8 cellular contexts compared by ENCODE assay signal in the genomic region with DNA sequence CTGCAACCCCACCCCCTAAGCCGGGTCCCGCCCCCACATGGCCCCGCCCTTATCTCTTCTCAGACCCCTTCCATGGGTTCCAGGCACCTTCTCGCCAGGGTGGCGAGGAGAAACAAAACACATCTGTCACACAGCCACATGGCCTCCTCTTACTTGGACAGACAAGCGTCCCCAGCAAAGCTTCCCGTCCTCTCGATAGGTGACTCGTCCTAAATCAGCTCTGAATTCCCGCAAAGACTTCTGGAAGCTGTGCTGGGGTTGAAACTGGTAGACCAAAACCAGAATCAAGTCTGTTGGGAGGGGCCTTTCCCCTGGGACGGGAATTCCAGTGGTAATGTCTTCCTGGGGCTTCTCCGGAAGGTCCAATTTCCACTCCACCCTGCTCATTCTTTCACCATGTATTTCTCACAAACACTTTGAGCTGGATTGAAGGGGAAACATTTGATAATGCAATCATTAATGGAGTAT. TPM values are rescaled to one million over a fixed set of nuclear protein-coding genes. Genes with fewer than 3 reads are reported as not detected.
A peak's percentile ranks its signal among the peaks of the same experiment; 100 is the strongest.
DNase-seq lines count a peak whose midpoint lies in the region; ATAC-seq lines count a peak whose summit lies in the region.

No MANE protein-coding gene starts in this region.

- DNase-seq in CD4-positive, CD25-positive, alpha-beta regulatory T cell = no peak
- DNase-seq in Jurkat, Clone E6-1 (ENCODE audit: low read depth, low spot score) = no peak
- DNase-seq in caudate nucleus (lab: John Stamatoyannopoulos, UW) = peak in 1 of 61 donors; percentile 44
- DNase-seq in aorta = no peak
- no peak for DNase-seq in hippocampal formation (lab: John Stamatoyannopoulos, UW)

- no peaks in the 10 kb centered on the region for H3K9me3 Mint-ChIP-seq in CD4-positive, CD25-positive, alpha-beta regulatory T cell

- no peaks in the 10 kb centered on the region for H3K36me3 ChIP-seq in CD4-positive, CD25-positive, alpha-beta regulatory T cell (ENCODE audit: control insufficient read depth, insufficient read depth, low read length)
- no peaks in the 10 kb centered on the region for H3K36me3 ChIP-seq in aorta (ENCODE audit: control insufficient read depth in 1 of 2, insufficient read depth in 2 of 2, low read length in 1 of 2)

- no peaks in the 10 kb centered on the region for H3K36me3 Mint-ChIP-seq in CD4-positive, CD25-positive, alpha-beta regulatory T cell

- 0 to 1% methylated on average over 12 of the region's 12 CpGs for WGBS in aorta, 2 donors

- peak overlapping the region; percentile 90 to 95 (median 91) for H3K4me3 Mint-ChIP-seq in CD4-positive, CD25-positive, alpha-beta regulatory T cell

- peak overlapping the region; percentile 79 for H3K27ac ChIP-seq in CD4-positive, CD25-positive, alpha-beta regulatory T cell (ENCODE audit: insufficient read depth, low read length, poor library complexity, severe bottlenecking)
- H3K27ac ChIP-seq in caudate nucleus (ENCODE audit: low read depth, low read length) (peak overlapping the region; percentile 88), aorta (ENCODE audit: low read depth in 1 of 2, low read length in 2 of 2) (peak overlapping the region; percentile 85 to 98)

- no peaks in the 10 kb centered on the region for H3K27me3 ChIP-seq in CD4-positive, CD25-positive, alpha-beta regulatory T cell (ENCODE audit: control insufficient read depth, insufficient read depth, low read length)
- no peaks in the 10 kb centered on the region for H3K27me3 ChIP-seq in mononuclear cell (ENCODE audit: insufficient read depth, low read length)
- H3K27me3 ChIP-seq in aorta (ENCODE audit: control insufficient read depth in 1 of 2, insufficient read depth in 2 of 2, low read length in 1 of 2) = no peaks in the 10 kb centered on the region

- peaks cover 29% of the 10 kb centered on the region for H3K4me1 ChIP-seq in CD4-positive, CD25-positive, alpha-beta regulatory T cell (ENCODE audit: control insufficient read depth, insufficient read depth, low read length, poor library complexity, severe bottlenecking)
- H3K4me1 ChIP-seq in mononuclear cell (ENCODE audit: insufficient read depth, low read length) (peaks cover 21% of the 10 kb centered on the region), aorta (ENCODE audit: control insufficient read depth in 1 of 2, insufficient read depth in 2 of 2, low read length in 2 of 2) (peaks cover 2 to 6% of the 10 kb centered on the region in 2 donors)

- ATAC-seq in CD4-positive, CD25-positive, alpha-beta regulatory T cell (ENCODE audit: low read depth in 2 of 2) = no peak
- ATAC-seq in aorta (ENCODE audit: low FRiP score) (peak; percentile 37), HG02981 (IDR thresholded peaks at IDR 0.05; ENCODE audit: unreplicated experiment) (no peak), HG02798 (IDR thresholded peaks at IDR 0.05; ENCODE audit: poor library complexity, unreplicated experiment) (no peak)

- peak overlapping the region; percentile 92 to 96 (median 94) for H3K27ac Mint-ChIP-seq in CD4-positive, CD25-positive, alpha-beta regulatory T cell

- no peaks in the 10 kb centered on the region for H3K9me3 ChIP-seq in CD4-positive, CD25-positive, alpha-beta regulatory T cell (ENCODE audit: control insufficient read depth in 2 of 2, low read length in 2 of 2)
- no peaks in the 10 kb centered on the region for H3K9me3 ChIP-seq in mononuclear cell (ENCODE audit: low read depth, low read length)
- no peaks in the 10 kb centered on the region for H3K9me3 ChIP-seq in aorta (ENCODE audit: control insufficient read depth, low read length)

- H3K4me1 Mint-ChIP-seq in CD4-positive, CD25-positive, alpha-beta regulatory T cell = peaks cover 7 to 31% (median 29%) of the 10 kb centered on the region in 4 donors

- H3K4me3 ChIP-seq in CD4-positive, CD25-positive, alpha-beta regulatory T cell (ENCODE audit: low read depth, low read length) = peak overlapping the region; percentile 55
- peak overlapping the region; percentile 15; the same call in 1 of the 2 replicates for H3K4me3 ChIP-seq in Jurkat, Clone E6-1 (ENCODE audit: low read length)
- H3K4me3 ChIP-seq in mononuclear cell (ENCODE audit: low read length) = peak overlapping the region; percentile 17
- H3K4me3 ChIP-seq in aorta (ENCODE audit: low read length in 2 of 2) = peak overlapping the region; percentile 61 to 98

- H3K27me3 Mint-ChIP-seq in CD4-positive, CD25-positive, alpha-beta regulatory T cell = no peaks in the 10 kb centered on the region

- intact Hi-C loops in aorta (cut with DNase I) = loop anchor here in 1 of 2 donors (5.0 kb wide), 2 partner anchors 34 to 104 kb away; partner anchors contain the start of gene TMEM245

RNA-seq across cellular contexts. Expression of gene CTNNAL1, which starts 0.4 kb away (rescaled TPM):
- total RNA-seq in CD4-positive, CD25-positive, alpha-beta regulatory T cell = 10.6 TPM
- 10 to 100 TPM in 1 of 4 donors, 1 to 10 TPM in 3; 2.2 to 10.1 (median 5.4) TPM for polyA plus RNA-seq in CD4-positive, CD25-positive, alpha-beta regulatory T cell
- polyA plus RNA-seq in Jurkat, Clone E6-1 (2012; ENCODE audit: insufficient read depth, insufficient read length) = 38.7 TPM
- total RNA-seq in mononuclear cell = 4.3 TPM
- 10 to 100 TPM; 41.5 to 44.2 TPM for total RNA-seq in aorta
- 10 to 100 TPM; 59.1 to 72.4 TPM for polyA plus RNA-seq in aorta

Comparison
In these comparisons a context has a peak if more than half of its experiments do, and no peak if none do; other contexts are left out.
1. H3K4me3 ChIP-seq: peak in every context shown above with its lines; median percentile 80 in aorta; 55 in CD4-positive, CD25-positive, alpha-beta regulatory T cell; 17 in mononuclear cell; 15 in Jurkat, Clone E6-1.